In genomic region chr6:53879608-53880007, GRCh38 we compare ENCODE assay signal across 22 cellular contexts.
"Had no signal": no experiment of that assay in that cellular context is flagged by ENCODE, and none has a peak within 500 bp of the region (broad histone marks: within the 10 kb centered on the region; RNA-seq: fewer than 3 reads in every experiment).

No MANE protein-coding gene starts in this region.

- H3K4me1 Mint-ChIP-seq: endodermal cell; natural killer cell; stimulated activated memory B cell treated with anti-CD40 and anti-IgM and Interleukin-4, amounts not matched to agents 10 μg/mL and 1 μg/mL and 100 μg/mL, for 72 hours had no signal

- H3K36me3 Mint-ChIP-seq: natural killer cell had no signal

- DNase-seq: activated CD8-positive, alpha-beta memory T cell treated with anti-CD3 and anti-CD28 coated beads for 24 hours; activated CD8-positive, alpha-beta memory T cell treated with anti-CD3 and anti-CD28 coated beads, Interleukin-2, amount 50 U/mL, for 4 hours; activated naive CD4-positive, alpha-beta T cell treated with anti-CD3 and anti-CD28 coated beads for 36 hours; activated T-cell treated with anti-CD3 and anti-CD28 coated beads, Interleukin-2, amount 50 U/mL, for 4 hours; amygdala; cortex of kidney; endodermal cell; foreskin fibroblast; kidney; left ventricle myocardium inferior; natural killer cell; retina; sigmoid colon; stimulated activated CD4-positive, alpha-beta T cell treated with anti-CD3 and anti-CD28 coated beads, Interleukin-15, amount 100 ng/mL, for 24 hours; stomach had no signal

- H3K27ac ChIP-seq: epithelial cell of prostate, left ventricle myocardium inferior, sigmoid colon, stomach, suprapubic skin, tibial nerve, vagina had no signal

- H3K27me3 Mint-ChIP-seq: stimulated activated memory B cell treated with anti-CD40 and anti-IgM and Interleukin-4, amounts not matched to agents 10 μg/mL and 1 μg/mL and 100 μg/mL, for 72 hours had no signal

- ATAC-seq: activated T-cell treated with anti-CD3 and anti-CD28 coated beads, Interleukin-2, amount 50 U/mL, for 4 hours; natural killer cell; stimulated activated memory B cell treated with anti-CD40 and anti-IgM and Interleukin-4, amounts not matched to agents 10 μg/mL and 1 μg/mL and 100 μg/mL, for 72 hours had no signal

- H3K9me3 Mint-ChIP-seq: activated naive CD4-positive, alpha-beta T cell treated with anti-CD3 and anti-CD28 coated beads for 36 hours; activated T-cell treated with anti-CD3 and anti-CD28 coated beads, Interleukin-2, amount 50 U/mL, for 4 hours; stimulated activated memory B cell treated with anti-CD40 and anti-IgM and Interleukin-4, amounts not matched to agents 10 μg/mL and 1 μg/mL and 100 μg/mL, for 72 hours had no signal

- H3K4me3 Mint-ChIP-seq: activated naive CD4-positive, alpha-beta T cell treated with anti-CD3 and anti-CD28 coated beads for 36 hours; activated T-cell treated with anti-CD3 and anti-CD28 coated beads, Interleukin-2, amount 50 U/mL, for 4 hours; endodermal cell; mesothelial cell of epicardium; natural killer cell; stimulated activated memory B cell treated with anti-CD40 and anti-IgM and Interleukin-4, amounts not matched to agents 10 μg/mL and 1 μg/mL and 100 μg/mL, for 72 hours; WTC11 had no signal

- H3K27ac Mint-ChIP-seq: activated naive CD4-positive, alpha-beta T cell treated with anti-CD3 and anti-CD28 coated beads for 36 hours; endodermal cell; mesothelial cell of epicardium; natural killer cell; stimulated activated memory B cell treated with anti-CD40 and anti-IgM and Interleukin-4, amounts not matched to agents 10 μg/mL and 1 μg/mL and 100 μg/mL, for 72 hours had no signal
